In the genomic region with DNA sequence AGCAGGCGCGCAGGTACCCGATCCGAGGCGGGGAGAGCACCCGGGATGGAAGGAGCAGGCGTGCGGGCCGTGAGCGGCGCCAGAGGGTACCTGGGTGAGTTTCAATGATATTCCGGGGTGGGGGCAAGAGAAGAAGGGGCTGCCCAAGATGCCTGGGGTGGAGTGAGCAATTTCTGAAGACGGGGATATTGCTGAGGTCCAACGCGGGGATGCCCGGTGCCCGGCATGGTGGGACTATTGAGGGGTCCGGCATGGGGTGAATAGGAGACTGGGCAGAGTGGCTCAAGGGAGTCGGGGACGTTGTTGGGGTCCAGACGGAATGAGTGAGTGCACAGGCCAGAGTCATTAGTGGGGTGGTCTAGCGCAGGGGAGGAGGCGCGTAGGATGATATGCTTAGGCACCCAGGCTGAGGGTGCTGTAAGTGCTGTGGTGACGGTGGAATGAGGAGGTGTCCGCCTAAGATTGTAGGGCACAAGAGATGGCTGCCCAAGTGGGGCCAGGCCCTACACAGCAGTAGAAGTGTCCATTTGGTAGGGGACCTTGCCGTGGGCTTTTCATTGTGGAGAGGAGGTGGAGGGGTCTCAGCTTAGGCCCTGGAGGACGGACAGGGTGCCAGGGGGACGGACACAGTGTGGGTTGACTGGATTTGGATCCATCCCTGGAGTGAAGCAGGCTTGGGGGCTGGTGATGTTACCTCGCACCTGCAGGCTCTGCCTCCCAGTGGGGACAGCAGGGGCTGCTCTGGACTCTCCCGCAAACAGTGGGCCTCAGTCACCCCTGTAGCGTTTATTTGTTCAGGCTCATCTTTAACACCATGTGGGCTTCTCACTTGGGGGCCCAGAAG, we compare ENCODE assay signal across 1 cellular context.
A peak's percentile ranks its signal among the peaks of the same experiment; 100 is the strongest.
TF ChIP-seq lines count a peak whose summit lies in the region.

No MANE protein-coding gene starts in this region.

TF ChIP-seq in HepG2, 621 proteins besides CTCF, POLR2A, EP300 and RAD21:
- TF ChIP-seq KLF13 (CRISPR knock-in tag; IDR thresholded peaks at IDR 0.05) = no peak
- TF ChIP-seq ZFP90 (CRISPR knock-in tag; IDR thresholded peaks at IDR 0.05; ENCODE audit: borderline replicate concordance) = peak; percentile 7; the same call in 1 of the 2 replicates
- peak; percentile 28; the same call in 1 of the 2 replicates for TF ChIP-seq ZFY (CRISPR knock-in tag; IDR thresholded peaks at IDR 0.05)
- TF ChIP-seq ZNF124 (CRISPR knock-in tag; IDR thresholded peaks at IDR 0.05) = no peak
- TF ChIP-seq HIVEP1 (CRISPR knock-in tag; IDR thresholded peaks at IDR 0.05) = 0 out of 2 replicates have a peak, but pooled peaks have one; percentile 11
- TF ChIP-seq ZNF839 (CRISPR knock-in tag; IDR thresholded peaks at IDR 0.05; ENCODE audit: borderline replicate concordance) = no peak
- TF ChIP-seq, protein P1, sequence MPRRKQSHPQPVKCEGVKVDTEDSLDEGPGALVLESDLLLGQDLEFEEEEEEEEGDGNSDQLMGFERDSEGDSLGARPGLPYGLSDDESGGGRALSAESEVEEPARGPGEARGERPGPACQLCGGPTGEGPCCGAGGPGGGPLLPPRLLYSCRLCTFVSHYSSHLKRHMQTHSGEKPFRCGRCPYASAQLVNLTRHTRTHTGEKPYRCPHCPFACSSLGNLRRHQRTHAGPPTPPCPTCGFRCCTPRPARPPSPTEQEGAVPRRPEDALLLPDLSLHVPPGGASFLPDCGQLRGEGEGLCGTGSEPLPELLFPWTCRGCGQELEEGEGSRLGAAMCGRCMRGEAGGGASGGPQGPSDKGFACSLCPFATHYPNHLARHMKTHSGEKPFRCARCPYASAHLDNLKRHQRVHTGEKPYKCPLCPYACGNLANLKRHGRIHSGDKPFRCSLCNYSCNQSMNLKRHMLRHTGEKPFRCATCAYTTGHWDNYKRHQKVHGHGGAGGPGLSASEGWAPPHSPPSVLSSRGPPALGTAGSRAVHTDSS (CRISPR knock-in tag; conservative IDR thresholded peaks at IDR 0.05) = no peak
- TF ChIP-seq NFAT5 (CRISPR knock-in tag; IDR thresholded peaks at IDR 0.05) = 0 out of 2 replicates have a peak, but pooled peaks have one; percentile 9
- TF ChIP-seq IKZF5 (CRISPR knock-in tag; IDR thresholded peaks at IDR 0.05) = no peak
- 0 out of 2 replicates have a peak, but pooled peaks have one; percentile 9 for TF ChIP-seq ZNF770 (CRISPR knock-in tag; IDR thresholded peaks at IDR 0.05)
- peak; percentile 10; the same call in 1 of the 2 replicates for TF ChIP-seq NR2C2 (CRISPR knock-in tag; IDR thresholded peaks at IDR 0.05; ENCODE audit: borderline replicate concordance)
- 0 out of 2 replicates have a peak, but pooled peaks have one; percentile 20 for TF ChIP-seq SIN3A (IDR thresholded peaks at IDR 0.05; ENCODE audit: borderline replicate concordance, low read depth, low read length)
- peak; percentile 37; the same call in 1 of the 2 replicates for TF ChIP-seq ZNF687 (CRISPR knock-in tag; IDR thresholded peaks at IDR 0.05)
- no peak for TF ChIP-seq SNRNP70 (IDR thresholded peaks at IDR 0.05; ENCODE audit: low read depth, low read length)
- TF ChIP-seq, protein P2, sequence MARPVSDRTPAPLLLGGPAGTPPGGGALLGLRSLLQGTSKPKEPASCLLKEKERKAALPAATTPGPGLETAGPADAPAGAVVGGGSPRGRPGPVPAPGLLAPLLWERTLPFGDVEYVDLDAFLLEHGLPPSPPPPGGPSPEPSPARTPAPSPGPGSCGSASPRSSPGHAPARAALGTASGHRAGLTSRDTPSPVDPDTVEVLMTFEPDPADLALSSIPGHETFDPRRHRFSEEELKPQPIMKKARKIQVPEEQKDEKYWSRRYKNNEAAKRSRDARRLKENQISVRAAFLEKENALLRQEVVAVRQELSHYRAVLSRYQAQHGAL (CRISPR knock-in tag; IDR thresholded peaks at IDR 0.05; ENCODE audit: not compliant biosample characterization) = no peak
- TF ChIP-seq ZZZ3 (CRISPR knock-in tag; IDR thresholded peaks at IDR 0.05; ENCODE audit: borderline replicate concordance) = 0 out of 2 replicates have a peak, but pooled peaks have one; percentile 10
- no peak for TF ChIP-seq FOXC1 (CRISPR knock-in tag; IDR thresholded peaks at IDR 0.05; ENCODE audit: borderline replicate concordance)
- 0 out of 2 replicates have a peak, but pooled peaks have one; percentile 33 for TF ChIP-seq ZNF556 (CRISPR knock-in tag; IDR thresholded peaks at IDR 0.05; ENCODE audit: borderline replicate concordance)
- TF ChIP-seq ZNF615 (CRISPR knock-in tag; IDR thresholded peaks at IDR 0.05; ENCODE audit: borderline replicate concordance) = 0 out of 2 replicates have a peak, but pooled peaks have one; percentile 30
- TF ChIP-seq MEIS2 (CRISPR knock-in tag; IDR thresholded peaks at IDR 0.05) = no peak
- TF ChIP-seq SOX6 (IDR thresholded peaks at IDR 0.05) = no peak
- no peak for TF ChIP-seq SOX6 (CRISPR knock-in tag; IDR thresholded peaks at IDR 0.05)
- 0 out of 2 replicates have a peak, but pooled peaks have one; percentile 51 for TF ChIP-seq SAFB2 (CRISPR knock-in tag; IDR thresholded peaks at IDR 0.05; ENCODE audit: borderline replicate concordance, low read depth)
- TF ChIP-seq ZNF83 (CRISPR knock-in tag; IDR thresholded peaks at IDR 0.05; ENCODE audit: borderline replicate concordance) = 0 out of 2 replicates have a peak, but pooled peaks have one; percentile 2
- no peak for TF ChIP-seq TCF7 (IDR thresholded peaks at IDR 0.05; ENCODE audit: low read depth)
- TF ChIP-seq SAP130 (CRISPR knock-in tag; IDR thresholded peaks at IDR 0.05; ENCODE audit: low read depth) = 0 out of 2 replicates have a peak, but pooled peaks have one; percentile 20
- no peak for TF ChIP-seq TAF15 (IDR thresholded peaks at IDR 0.05; ENCODE audit: low read depth, low read length, poor library complexity, severe bottlenecking)
- TF ChIP-seq ARNT2 (CRISPR knock-in tag; IDR thresholded peaks at IDR 0.05; ENCODE audit: low read depth) = 0 out of 2 replicates have a peak, but pooled peaks have one; percentile 57
- 0 out of 2 replicates have a peak, but pooled peaks have one; percentile 7 for TF ChIP-seq STAG1 (CRISPR knock-in tag; IDR thresholded peaks at IDR 0.05)
- 0 out of 2 replicates have a peak, but pooled peaks have one; percentile 27 for TF ChIP-seq SSRP1 (CRISPR knock-in tag; IDR thresholded peaks at IDR 0.05)
